Comparison of ENCODE assay signal across 18 cellular contexts in the genomic region with DNA sequence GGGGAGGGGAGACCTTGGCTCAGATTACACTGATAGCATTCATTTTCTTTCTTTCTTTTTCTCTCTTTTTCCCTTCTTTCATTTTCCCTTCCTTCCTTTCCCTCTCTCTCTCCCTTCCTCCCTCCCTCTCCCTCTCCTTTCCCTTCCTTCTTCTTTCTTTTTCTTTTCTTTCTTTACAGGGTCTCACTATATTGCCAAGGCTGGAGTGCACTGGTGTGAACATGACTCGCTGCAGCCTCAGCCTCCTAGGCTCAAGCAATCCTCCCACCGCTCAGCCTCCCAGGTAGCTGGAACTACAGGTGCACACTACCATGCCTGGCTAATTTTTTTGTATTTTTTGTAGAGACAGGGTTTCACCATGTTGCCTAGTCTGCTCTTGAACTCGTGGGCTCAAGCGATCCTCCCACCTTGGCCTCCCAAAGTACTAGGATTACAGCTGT.
"Had no signal": no experiment of that assay in that cellular context is flagged by ENCODE, and none has a peak within 500 bp of the region (broad histone marks: within the 10 kb centered on the region; RNA-seq: fewer than 3 reads in every experiment).

No MANE protein-coding gene starts in this region.

- H3K4me3 Mint-ChIP-seq: dendritic cell treated with granulocyte-macrophage colony-stimulating factor and Interleukin-4, amounts not matched to agents 40 ng/mL and 50 ng/mL, for 4 days; mesothelial cell of epicardium; natural killer cell treated with Interleukin-12 subunit alpha and Interleukin-12 subunit beta and Interleukin-15 and Interleukin-18, amount 100 ng/mL, for 72 hours had no signal

- H3K36me3 ChIP-seq: pancreas, prostate gland, suprapubic skin, thyroid gland, upper lobe of left lung had no signal

- H3K4me1 Mint-ChIP-seq: mesothelial cell of epicardium had no signal

- H3K27ac Mint-ChIP-seq: dendritic cell treated with granulocyte-macrophage colony-stimulating factor and Interleukin-4, amounts not matched to agents 40 ng/mL and 50 ng/mL, for 4 days; natural killer cell treated with Interleukin-12 subunit alpha and Interleukin-12 subunit beta and Interleukin-15 and Interleukin-18, amount 100 ng/mL, for 72 hours had no signal

- H3K9me3 ChIP-seq: pancreas, prostate gland, suprapubic skin, thyroid gland, upper lobe of left lung had no signal

- H3K4me3 ChIP-seq: pancreas, prostate gland, suprapubic skin, thyroid gland, upper lobe of left lung had no signal

- H3K4me1 ChIP-seq: foreskin keratinocyte, pancreas, prostate gland, suprapubic skin, thyroid gland, upper lobe of left lung had no signal

- H3K9me3 Mint-ChIP-seq: dendritic cell treated with granulocyte-macrophage colony-stimulating factor and Interleukin-4, amounts not matched to agents 40 ng/mL and 50 ng/mL, for 4 days; mesothelial cell of epicardium; natural killer cell treated with Interleukin-12 subunit alpha and Interleukin-12 subunit beta and Interleukin-15 and Interleukin-18, amount 100 ng/mL, for 72 hours had no signal

- H3K36me3 Mint-ChIP-seq: natural killer cell treated with Interleukin-12 subunit alpha and Interleukin-12 subunit beta and Interleukin-15 and Interleukin-18, amount 100 ng/mL, for 72 hours had no signal

- H3K27me3 ChIP-seq: foreskin keratinocyte, pancreas, suprapubic skin, thyroid gland, upper lobe of left lung had no signal

- DNase-seq: cerebellar nuclear complex; foreskin keratinocyte; head of caudate nucleus; hippocampal formation; left colon; mammary epithelial cell; occipital lobe; pancreas; small intestine; stimulated activated CD4-positive, alpha-beta T cell treated with anti-CD3 and anti-CD28 coated beads, Interleukin-2, amount 100 ng/mL, for 48 hours; stimulated activated naive CD4-positive, alpha-beta T cell treated with Interleukin-2 at 50 U/mL for 16 hours; thyroid gland; upper lobe of left lung had no signal

- ATAC-seq: foreskin keratinocyte; left colon; natural killer cell treated with Interleukin-12 subunit alpha and Interleukin-12 subunit beta and Interleukin-15 and Interleukin-18, amount 100 ng/mL, for 72 hours; pancreas had no signal

- H3K27ac ChIP-seq: foreskin keratinocyte, pancreas, prostate gland, suprapubic skin, thyroid gland, upper lobe of left lung had no signal
